15 cellular contexts compared by ENCODE assay signal in the genomic region with DNA sequence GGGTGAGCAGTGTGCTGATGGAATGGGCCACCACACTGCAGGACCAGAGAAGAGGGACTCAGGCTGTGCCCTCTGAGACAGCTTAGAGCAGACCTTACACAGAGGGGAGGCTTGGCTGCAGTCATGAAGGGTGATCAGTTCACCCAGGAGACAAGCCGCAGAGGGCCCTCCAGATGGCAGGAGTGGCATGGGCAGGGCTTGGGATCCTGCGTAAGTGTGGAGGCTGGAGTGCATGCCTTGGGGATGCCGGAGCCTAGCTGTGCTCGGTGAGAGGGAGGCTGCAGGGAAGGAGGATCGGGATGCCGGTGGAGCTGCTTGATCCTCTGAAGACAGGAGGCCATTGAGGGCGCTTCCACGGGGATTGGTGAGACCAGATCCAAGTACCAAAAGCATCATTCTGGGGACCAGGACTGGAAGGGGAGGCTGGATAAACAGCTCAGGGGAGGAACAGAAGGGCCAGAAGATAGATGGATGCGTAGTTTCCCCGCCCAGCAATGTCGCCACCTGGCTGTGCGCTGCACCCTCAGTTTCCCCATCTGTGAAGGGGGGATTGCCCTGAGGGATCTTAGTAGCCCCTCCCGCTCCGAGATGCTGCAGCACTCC.
"Had no signal": no experiment of that assay in that cellular context is flagged by ENCODE, and none has a peak within 500 bp of the region (broad histone marks: within the 10 kb centered on the region; RNA-seq: fewer than 3 reads in every experiment).

No MANE protein-coding gene starts in this region.

- H3K9me3 ChIP-seq: adrenal gland, prostate gland, right atrium auricular region, stomach had no signal

- H3K36me3 ChIP-seq: adrenal gland, prostate gland, right atrium auricular region, stomach had no signal

- ATAC-seq: left colon had no signal

- DNase-seq: activated CD4-positive, alpha-beta T cell treated with anti-CD3 and anti-CD28 coated beads, Interleukin-2, amount 50 U/mL, for 4 hours; activated gamma-delta T cell; foreskin fibroblast; left colon; small intestine; stimulated activated CD4-positive, alpha-beta T cell treated with anti-CD3 and anti-CD28 coated beads, Interleukin-4, amount 100 ng/mL, for 1 hour; SW 1271; T-helper 2 cell; trophoblast cell had no signal

- H3K27ac ChIP-seq: dorsolateral prefrontal cortex, prostate gland, right atrium auricular region had no signal

- H3K27me3 ChIP-seq: adrenal gland, right atrium auricular region, stomach had no signal

- H3K4me3 ChIP-seq: adrenal gland, dorsolateral prefrontal cortex, lung, prostate gland, right atrium auricular region, stomach had no signal
